ENCODE assay signal across 8 cellular contexts in genomic region chr3:195990841-195991174, GRCh38.
A peak's percentile ranks its signal among the peaks of the same experiment; 100 is the strongest.
DNase-seq lines count a peak whose midpoint lies in the region; ATAC-seq and TF ChIP-seq lines count a peak whose summit lies in the region.
"Not testable (repeated sequence)": the region's sequence is repeated elsewhere in the genome, so short reads cannot be mapped to it uniquely, and the experiment has no call there.

No MANE protein-coding gene starts in this region.

- not testable (repeated sequence) for H3K27me3 ChIP-seq in DND-41 (ENCODE audit: insufficient read depth, low read length, poor library complexity); brain microvascular endothelial cell (replicated peaks); prostate gland (replicated peaks; ENCODE audit: insufficient read depth)

- H3K36me3 Mint-ChIP-seq in activated CD4-positive, alpha-beta T cell treated with anti-CD3 and anti-CD28 coated beads for 36 hours (ENCODE audit: low read depth); memory B cell: not testable (repeated sequence)

- not testable (repeated sequence) for TF ChIP-seq CTCF in DND-41 (IDR thresholded peaks at IDR 0.05; ENCODE audit: borderline replicate concordance, extremely low read depth, low read length, poor library complexity, severe bottlenecking); LNCaP clone FGC (IDR thresholded peaks at IDR 0.05; ENCODE audit: control insufficient read depth, extremely low read depth, insufficient read depth); brain microvascular endothelial cell (IDR thresholded peaks at IDR 0.05; ENCODE audit: low read depth, low read length, missing control alignments); fibroblast of villous mesenchyme (IDR thresholded peaks at IDR 0.05; ENCODE audit: insufficient read depth, low read depth, low read length); prostate gland (IDR thresholded peaks at IDR 0.05)

- not testable (repeated sequence) for TF ChIP-seq POLR2A in prostate gland (IDR thresholded peaks at IDR 0.05)

- in situ Hi-C loops in brain microvascular endothelial cell (cut with HindIII; ENCODE audit: low pct_ligation_motif_present, low sequenced_read_pairs) = not testable (repeated sequence)

- H4K20me1 ChIP-seq in DND-41 (ENCODE audit: insufficient read depth, low read length) = not testable (repeated sequence)

- peaks cover 13% of the 10 kb centered on the region for H3K4me1 ChIP-seq in DND-41 (ENCODE audit: insufficient read depth, low read length)
- not testable (repeated sequence) for H3K4me1 ChIP-seq in prostate gland (replicated peaks); urinary bladder (ENCODE audit: insufficient read depth)

- not testable (repeated sequence) for H3K9me3 Mint-ChIP-seq in activated CD4-positive, alpha-beta T cell treated with anti-CD3 and anti-CD28 coated beads for 36 hours (ENCODE audit: low read depth); memory B cell

- CTCF ChIA-PET in activated CD4-positive, alpha-beta T cell treated with anti-CD3 and anti-CD28 coated beads for 36 hours (lab: Charles Lee) = not testable (repeated sequence)

- H3K27me3 Mint-ChIP-seq in activated CD4-positive, alpha-beta T cell treated with anti-CD3 and anti-CD28 coated beads for 36 hours; memory B cell: not testable (repeated sequence)

- not testable (repeated sequence) for H3K36me3 ChIP-seq in DND-41 (ENCODE audit: insufficient read depth, low read length); brain microvascular endothelial cell (replicated peaks); prostate gland; urinary bladder (ENCODE audit: insufficient read depth)

- 53% methylated on average over 7 of the region's 7 CpGs for WGBS in prostate gland
- 40% methylated on average over 7 of the region's 7 CpGs for WGBS in urinary bladder

- not testable (repeated sequence) for H3K4me1 Mint-ChIP-seq in activated CD4-positive, alpha-beta T cell treated with anti-CD3 and anti-CD28 coated beads for 36 hours; memory B cell

- not testable (repeated sequence) for ATAC-seq in DND-41 (ENCODE audit: insufficient read depth, low read depth); activated CD4-positive, alpha-beta T cell treated with anti-CD3 and anti-CD28 coated beads for 36 hours; memory B cell (ENCODE audit: low read depth)

- H3K9me3 ChIP-seq in DND-41 (ENCODE audit: insufficient read depth, low read length, severe bottlenecking); prostate gland: not testable (repeated sequence)

- peak overlapping the region; percentile 19 for H3K27ac Mint-ChIP-seq in activated CD4-positive, alpha-beta T cell treated with anti-CD3 and anti-CD28 coated beads for 36 hours
- H3K27ac Mint-ChIP-seq in memory B cell = peak overlapping the region; percentile 63

- peak overlapping the region; percentile 63 for H3K4me3 Mint-ChIP-seq in activated CD4-positive, alpha-beta T cell treated with anti-CD3 and anti-CD28 coated beads for 36 hours
- H3K4me3 Mint-ChIP-seq in memory B cell = peak overlapping the region; percentile 79

- H3K4me2 ChIP-seq in DND-41 (ENCODE audit: insufficient read depth, low read length) = peak overlapping the region; percentile 58

- peak overlapping the region; percentile 90 for H3K9ac ChIP-seq in DND-41 (ENCODE audit: low read depth, low read length)

- peak overlapping the region; percentile 75 for H2AFZ ChIP-seq in DND-41 (ENCODE audit: low read depth, low read length)

- peaks cover 22% of the 10 kb centered on the region for H3K79me2 ChIP-seq in DND-41 (ENCODE audit: insufficient read depth, low read length)

- POLR2A ChIA-PET in activated CD4-positive, alpha-beta T cell treated with anti-CD3 and anti-CD28 coated beads for 36 hours (lab: Charles Lee) = not testable (repeated sequence)

- DNase-seq in DND-41; LNCaP clone FGC (ENCODE audit: low read depth); activated CD4-positive, alpha-beta T cell treated with anti-CD3 and anti-CD28 coated beads for 36 hours; brain microvascular endothelial cell; fibroblast of villous mesenchyme (ENCODE audit: low read depth); memory B cell (ENCODE audit: low spot score in 2 of 2); prostate gland (ENCODE audit: low spot score): not testable (repeated sequence)

- intact Hi-C loops in activated CD4-positive, alpha-beta T cell treated with anti-CD3 and anti-CD28 coated beads for 36 hours (cut with DNase I, micrococcal nuclease); prostate gland (cut with DNase I): not testable (repeated sequence)

- H3K27ac ChIP-seq in DND-41 (ENCODE audit: low read length) = peak overlapping the region; percentile 67
- H3K27ac ChIP-seq in brain microvascular endothelial cell; urinary bladder (ENCODE audit: low read depth): not testable (repeated sequence)
- H3K27ac ChIP-seq in prostate gland = peak overlapping the region; percentile 86 to 88

- H3K4me3 ChIP-seq in DND-41 (ENCODE audit: low read depth in 1 of 2, low read length in 2 of 2) (peak overlapping the region; percentile 59 to 77; a peak in 3 of 4 replicates), LNCaP clone FGC (ENCODE audit: low read depth, low read length) (peak overlapping the region; percentile 66), brain microvascular endothelial cell (ENCODE audit: low read depth, low read length) (peak overlapping the region; percentile 61), fibroblast of villous mesenchyme (ENCODE audit: low read depth, low read length) (peak overlapping the region; percentile 66), prostate gland (peak overlapping the region; percentile 79 to 83), urinary bladder (ENCODE audit: low read depth, low read length) (peak overlapping the region; percentile 63)
